Comparison of ENCODE assay signal across 8 cellular contexts in genomic region chr2:102975996-102976636, GRCh38.
DNase-seq lines count a peak whose midpoint lies in the region; ATAC-seq and TF ChIP-seq lines count a peak whose summit lies in the region.

No MANE protein-coding gene starts in this region.

- DNase-seq in MM.1S: peak; percentile 77
- DNase-seq in islet precursor cell: peak; percentile 87
- DNase-seq in suprapubic skin (ENCODE audit: low spot score in 2 of 2): no peak
- DNase-seq in T-helper 1 cell: no peak

- 0 out of 2 replicates have a peak overlapping the region, but pooled peaks have one; percentile 7 for H2AFZ ChIP-seq in MM.1S (ENCODE audit: low read length)

- no peak for TF ChIP-seq EP300 in suprapubic skin (IDR thresholded peaks at IDR 0.05)

- H4K20me1 ChIP-seq in BLaER1 treated with 17β-estradiol and CSF1 and Interleukin-3, amounts not matched to agents 10 nM and 100 nM: no peaks in the 10 kb centered on the region
- no peaks in the 10 kb centered on the region for H4K20me1 ChIP-seq in MM.1S (ENCODE audit: insufficient read depth, low read length)

- no peaks in the 10 kb centered on the region for H3F3A ChIP-seq in MM.1S (ENCODE audit: insufficient read depth, low read length)

- H3K36me3 ChIP-seq in BLaER1 treated with 17β-estradiol and CSF1 and Interleukin-3, amounts not matched to agents 10 nM and 100 nM: no peaks in the 10 kb centered on the region
- H3K36me3 ChIP-seq in MM.1S (replicated peaks; ENCODE audit: insufficient read depth, low read length): no peaks in the 10 kb centered on the region
- no peaks in the 10 kb centered on the region for H3K36me3 ChIP-seq in suprapubic skin

- H3K4me3 ChIP-seq in BLaER1 treated with 17β-estradiol and CSF1 and Interleukin-3, amounts not matched to agents 10 nM and 100 nM: no peak overlapping the region
- H3K4me3 ChIP-seq in MM.1S (ENCODE audit: low read length) (no peak overlapping the region), suprapubic skin (no peak overlapping the region)

- peaks cover 14 to 20% (median 17%) of the 10 kb centered on the region in 10 experiments for H3K4me1 ChIP-seq in BLaER1 treated with 17β-estradiol and CSF1 and Interleukin-3, amounts not matched to agents 10 nM and 100 nM
- H3K4me1 ChIP-seq in MM.1S (ENCODE audit: low read length) (peaks cover 16% of the 10 kb centered on the region), suprapubic skin (no peaks in the 10 kb centered on the region)

- no peak for TF ChIP-seq POLR2A in suprapubic skin (IDR thresholded peaks at IDR 0.05)

- H3K79me2 ChIP-seq in MM.1S (ENCODE audit: low read length): no peaks in the 10 kb centered on the region

- 23% methylated on average over 7 of the region's 7 CpGs for WGBS in suprapubic skin

- no peak overlapping the region for H3K27ac ChIP-seq in BLaER1 treated with 17β-estradiol and CSF1 and Interleukin-3, amounts not matched to agents 10 nM and 100 nM
- no peak overlapping the region for H3K27ac ChIP-seq in MM.1S (ENCODE audit: low read length)
- H3K27ac ChIP-seq in VCaP: no peak overlapping the region
- no peak overlapping the region for H3K27ac ChIP-seq in suprapubic skin

- H3K9me3 ChIP-seq in BLaER1 treated with 17β-estradiol and CSF1 and Interleukin-3, amounts not matched to agents 10 nM and 100 nM (replicated peaks in 1 of 11): no peaks in the 10 kb centered on the region
- H3K9me3 ChIP-seq in MM.1S (replicated peaks; ENCODE audit: insufficient read depth, low read length): no peaks in the 10 kb centered on the region
- no peaks in the 10 kb centered on the region for H3K9me3 ChIP-seq in suprapubic skin

- peak; percentile 97 for TF ChIP-seq CTCF in MM.1S (IDR thresholded peaks at IDR 0.05; ENCODE audit: low read length)
- TF ChIP-seq CTCF in VCaP (conservative IDR thresholded peaks at IDR 0.05): peak; percentile 93
- peak in 1 of 2 donors; percentile 23 for TF ChIP-seq CTCF in suprapubic skin (IDR thresholded peaks at IDR 0.05)

- H3K4me2 ChIP-seq in BLaER1 treated with 17β-estradiol and CSF1 and Interleukin-3, amounts not matched to agents 10 nM and 100 nM: peak overlapping the region; percentile 24 to 55 (median 44); a peak in 17 of 22 replicates
- peak overlapping the region; percentile 14; the same call in 1 of the 2 replicates for H3K4me2 ChIP-seq in MM.1S (ENCODE audit: low read depth, low read length)

- H3K27me3 ChIP-seq in BLaER1 treated with 17β-estradiol and CSF1 and Interleukin-3, amounts not matched to agents 10 nM and 100 nM: no peaks in the 10 kb centered on the region
- H3K27me3 ChIP-seq in MM.1S (replicated peaks; ENCODE audit: insufficient read depth, low read length): no peaks in the 10 kb centered on the region
- H3K27me3 ChIP-seq in suprapubic skin: peaks cover 7% of the 10 kb centered on the region

- ATAC-seq in GM19035 (IDR thresholded peaks at IDR 0.05; ENCODE audit: unreplicated experiment): peak; percentile 75
- ATAC-seq in HG03045 (IDR thresholded peaks at IDR 0.05; ENCODE audit: unreplicated experiment): no peak

- H3K9ac ChIP-seq in BLaER1 treated with 17β-estradiol and CSF1 and Interleukin-3, amounts not matched to agents 10 nM and 100 nM: no peak overlapping the region
- no peak overlapping the region for H3K9ac ChIP-seq in MM.1S (ENCODE audit: low read length)

- no peaks in the 10 kb centered on the region for H3K9me2 ChIP-seq in MM.1S (replicated peaks; ENCODE audit: insufficient read depth, low read length)

Comparison
In these comparisons a context has a peak if more than half of its experiments do, and no peak if none do; other contexts are left out.
1. DNase-seq: peak in MM.1S (single experiment) and islet precursor cell (single experiment); none in suprapubic skin (0 of 2) and T-helper 1 cell (0 of 5).